Comparison of ENCODE assay signal across 8 cellular contexts in genomic region chr2:9655441-9656269, GRCh38. TPM values are rescaled to one million over a fixed set of nuclear protein-coding genes. Genes with fewer than 3 reads are reported as not detected.
A peak's percentile ranks its signal among the peaks of the same experiment; 100 is the strongest.
DNase-seq lines count a peak whose midpoint lies in the region; ATAC-seq and TF ChIP-seq lines count a peak whose summit lies in the region.

No MANE protein-coding gene starts in this region.

- H3K36me3 Mint-ChIP-seq in MCF 10A (ENCODE audit: insufficient read depth, unreplicated experiment): no peaks in the 10 kb centered on the region

- H3K4me3 Mint-ChIP-seq in MCF 10A (ENCODE audit: unreplicated experiment): no peak overlapping the region

- H3K36me3 ChIP-seq in breast epithelium: no peaks in the 10 kb centered on the region

- peak overlapping the region; percentile 25 for H3K27ac Mint-ChIP-seq in MCF 10A (ENCODE audit: low read depth, unreplicated experiment)

- TF ChIP-seq CTCF in MCF 10A (IDR thresholded peaks at IDR 0.05; ENCODE audit: unreplicated experiment) (no peak), breast epithelium (IDR thresholded peaks at IDR 0.05) (no peak), foreskin keratinocyte (conservative IDR thresholded peaks at IDR 0.05) (no peak)

- H3K4me1 ChIP-seq in breast epithelium (no peaks in the 10 kb centered on the region), foreskin keratinocyte (peaks cover 28% of the 10 kb centered on the region)

- no TSS peak for BruUV-seq in MCF 10A (replicated peaks; lab: Mats Ljungman, UMichigan)

- no peaks in the 10 kb centered on the region for H3K27me3 ChIP-seq in breast epithelium
- H3K27me3 ChIP-seq in foreskin keratinocyte: no peaks in the 10 kb centered on the region

- TF ChIP-seq POLR2A in breast epithelium (IDR thresholded peaks at IDR 0.05): no peak

- H3K27ac ChIP-seq in breast epithelium (no peak overlapping the region), foreskin keratinocyte (peak overlapping the region; percentile 92)

- CTCF ChIA-PET in MCF 10A (lab: Yijun Ruan, JAX): interaction anchor here (0.7 kb wide), 1 partner anchor 20 kb away, joined by 3 read pairs; no protein-coding TSS in a partner anchor

- peaks cover 43% of the 10 kb centered on the region for H3K4me1 Mint-ChIP-seq in MCF 10A (ENCODE audit: insufficient read depth, unreplicated experiment)

- H3K4me3 ChIP-seq in breast epithelium: no peak overlapping the region

- peaks cover 13% of the 10 kb centered on the region for H3K27me3 Mint-ChIP-seq in MCF 10A (ENCODE audit: insufficient read depth, unreplicated experiment)

- no peaks in the 10 kb centered on the region for H3K9me3 ChIP-seq in breast epithelium

- intact Hi-C loops in MCF 10A (cut with micrococcal nuclease): loop anchor here (2.0 kb wide), 1 partner anchor 17 kb away; no protein-coding TSS in a partner anchor
- intact Hi-C loops in breast epithelium (cut with DNase I; ENCODE audit: low total_unique reads): no loop called here

- ATAC-seq in foreskin keratinocyte (peak; percentile 74), GM19455 (IDR thresholded peaks at IDR 0.05; ENCODE audit: unreplicated experiment) (no peak)

- POLR2A ChIA-PET in MCF 10A (lab: Yijun Ruan, JAX): interaction anchor here (0.6 to 2.8 kb wide), 10 partner anchors 8 to 392 kb away, joined by 3 to 32 read pairs (median 6); partner anchors contain the start of genes ADAM17 and YWHAQ

- H3K9me3 Mint-ChIP-seq in MCF 10A (ENCODE audit: unreplicated experiment): peaks cover 8% of the 10 kb centered on the region

- DNase-seq in MCF 10A (ENCODE audit: unreplicated experiment): peak; percentile 70
- no peak for DNase-seq in breast epithelium (ENCODE audit: low spot score in 2 of 2)
- DNase-seq in T1000 (lab: John Stamatoyannopoulos, UW): peak; percentile 70
- DNase-seq in foreskin keratinocyte: peak in 1 of 2 donors; percentile 82
- no peak for DNase-seq in NCI-H1417 (lab: John Stamatoyannopoulos, UW)
- DNase-seq in NK-92 (lab: John Stamatoyannopoulos, UW; ENCODE audit: unreplicated experiment): no peak
- no peak for DNase-seq in NCI-H1930 (lab: John Stamatoyannopoulos, UW)

RNA-seq across cellular contexts. Expression of gene YWHAQ, which starts 24.9 kb away (rescaled TPM):
- 239 TPM in 2 replicates for total RNA-seq in MCF 10A (2022)
- 100 to 1,000 TPM; 176 to 226 (median 186) TPM for total RNA-seq in breast epithelium
- 376 and 422 TPM in 2 replicates for total RNA-seq in foreskin keratinocyte
- polyA plus RNA-seq in foreskin keratinocyte: 265 and 322 TPM in 2 replicates

Comparison
In these comparisons a context has a peak if more than half of its experiments do, and no peak if none do; other contexts are left out.
1. DNase-seq: peak in MCF 10A (single experiment) and T1000 (single experiment); none in breast epithelium (0 of 2), NCI-H1417 (0 of 3), NK-92 (single experiment) and NCI-H1930 (0 of 2).